In genomic region chr7:23617482-23617881, GRCh38 we compare ENCODE assay signal across 35 cellular contexts. TPM values are rescaled to one million over a fixed set of nuclear protein-coding genes. Genes with fewer than 3 reads are reported as not detected.
DNase-seq lines count a peak whose midpoint lies in the region; ATAC-seq, FAIRE-seq and TF ChIP-seq lines count a peak whose summit lies in the region.
"Had no signal": no experiment of that assay in that cellular context is flagged by ENCODE, and none has a peak within 500 bp of the region (broad histone marks: within the 10 kb centered on the region; RNA-seq: fewer than 3 reads in every experiment).

No MANE protein-coding gene starts in this region.

- peaks cover 11% of the 10 kb centered on the region for H3K36me3 ChIP-seq in SJCRH30
- H3K36me3 ChIP-seq in GM12878 (ENCODE audit: control insufficient read depth in 2 of 2, insufficient read depth in 2 of 2, low read length in 1 of 2) = peaks cover 2 to 3% of the 10 kb centered on the region in 2 experiments; a peak in 3 of 4 replicates
- H3K36me3 ChIP-seq: BE2C had no signal

- H3K27ac Mint-ChIP-seq in endothelial cell (ENCODE audit: unreplicated experiment) = no peak overlapping the region
- H3K27ac Mint-ChIP-seq in stimulated activated naive B cell treated with anti-CD40 and anti-IgM and Interleukin-4, amounts not matched to agents 10 μg/mL and 1 μg/mL and 100 μg/mL, for 72 hours = no peak overlapping the region
- H3K27ac Mint-ChIP-seq: B cell; CD14-positive monocyte; CD4-positive, alpha-beta memory T cell; CD4-positive, alpha-beta T cell; CD4-positive, CD25-positive, alpha-beta regulatory T cell; CD8-positive, alpha-beta memory T cell; CD8-positive, alpha-beta T cell had no signal

- H4K20me1 ChIP-seq in GM12878 (ENCODE audit: control insufficient read depth, insufficient read depth) = no peaks in the 10 kb centered on the region
- H4K20me1 ChIP-seq: BLaER1; BLaER1 treated with 17β-estradiol and CSF1 and Interleukin-3, amounts not matched to agents 10 nM and 100 nM had no signal

- RAD21 ChIA-PET in GM12878 (lab: Charles Lee; ENCODE audit: unreplicated experiment) = no interaction called here

- ATAC-seq in GM12878 = peak; percentile 68
- peak; percentile 50 to 60 for ATAC-seq in stimulated activated naive B cell treated with anti-CD40 and anti-IgM and Interleukin-4, amounts not matched to agents 10 μg/mL and 1 μg/mL and 100 μg/mL, for 72 hours (replicated peaks)
- ATAC-seq in HG02884 (IDR thresholded peaks at IDR 0.05; ENCODE audit: unreplicated experiment) = no peak
- ATAC-seq: A549; CD8-positive, alpha-beta T cell had no signal

- H3K79me2 ChIP-seq in GM12878 (ENCODE audit: control insufficient read depth, insufficient read depth, low read length) = peaks cover 7% of the 10 kb centered on the region

- H3K27me3 Mint-ChIP-seq in endothelial cell (ENCODE audit: unreplicated experiment) = no peaks in the 10 kb centered on the region
- no peaks in the 10 kb centered on the region for H3K27me3 Mint-ChIP-seq in stimulated activated naive B cell treated with anti-CD40 and anti-IgM and Interleukin-4, amounts not matched to agents 10 μg/mL and 1 μg/mL and 100 μg/mL, for 72 hours
- H3K27me3 Mint-ChIP-seq: B cell; CD4-positive, alpha-beta memory T cell; CD4-positive, alpha-beta T cell; CD4-positive, CD25-positive, alpha-beta regulatory T cell; CD8-positive, alpha-beta memory T cell had no signal

- TF ChIP-seq CTCF in GM12878 (IDR thresholded peaks at IDR 0.05 in 2 of 3, conservative IDR thresholded peaks at IDR 0.05 in 1 of 3; ENCODE audit: control insufficient read depth in 2 of 3, extremely low read depth in 1 of 3, insufficient read depth in 1 of 3, low read depth in 3 of 3, low read length in 3 of 3) (no peak), endothelial cell (IDR thresholded peaks at IDR 0.05; ENCODE audit: unreplicated experiment) (no peak)

- peaks cover 27% of the 10 kb centered on the region; the same call in 1 of the 2 replicates for H3K9me3 ChIP-seq in SJCRH30 (replicated peaks)
- H3K9me3 ChIP-seq in GM12878 (replicated peaks; ENCODE audit: control insufficient read depth, insufficient read depth, low read length) = peaks cover 19% of the 10 kb centered on the region
- H3K9me3 ChIP-seq: BE2C had no signal

- no peak for FAIRE-seq in GM12878 (lab: Jason Lieb, UNC)
- FAIRE-seq: A204.1, A549, D721Med had no signal

- H3K4me1 ChIP-seq in SJCRH30 (peaks cover 13% of the 10 kb centered on the region), GM12878 (ENCODE audit: control insufficient read depth, insufficient read depth, low read length) (no peaks in the 10 kb centered on the region)
- H3K4me1 ChIP-seq: A549, BE2C, BLaER1, Caco-2 had no signal

- no peak overlapping the region for H2AFZ ChIP-seq in GM12878 (ENCODE audit: control insufficient read depth, low read depth, low read length)

- H3K27me3 ChIP-seq in SJCRH30 (no peaks in the 10 kb centered on the region), GM12878 (replicated peaks in 1 of 2; ENCODE audit: control insufficient read depth in 2 of 2, insufficient read depth in 2 of 2, low read length in 1 of 2) (no peaks in the 10 kb centered on the region)
- H3K27me3 ChIP-seq: BE2C; BLaER1; BLaER1 treated with 17β-estradiol and CSF1 and Interleukin-3, amounts not matched to agents 10 nM and 100 nM had no signal

- DNase-seq in SJCRH30 = no peak
- DNase-seq in GM12878 (ENCODE audit: low read depth, low spot score) = no peak
- DNase-seq in endothelial cell (ENCODE audit: low spot score) = no peak
- DNase-seq in stimulated activated naive B cell treated with anti-CD40 and anti-IgM and Interleukin-4, amounts not matched to agents 10 μg/mL and 1 μg/mL and 100 μg/mL, for 72 hours = no peak
- DNase-seq in dermis blood vessel endothelial cell = no peak
- DNase-seq in NCI-H146 (lab: John Stamatoyannopoulos, UW) = no peak
- DNase-seq in ACHN = no peak
- DNase-seq: 8988T; AML-193; BE2C; C1 segment of cervical spinal cord; Caco-2; Calu3; CD4-positive, alpha-beta memory T cell; CD4-positive, alpha-beta T cell; CD4-positive, CD25-positive, alpha-beta regulatory T cell; CD8-positive, alpha-beta memory T cell; CD8-positive, alpha-beta T cell; COR-L47; DMS 273 treated with DMSO at 0.1 percent for 48 hours; DMS153; DMS53; DMS79; DMS79 treated with DMSO at 0.1 percent for 48 hours; DND-41 had no signal

- TF ChIP-seq EP300 in GM12878 (IDR thresholded peaks at IDR 0.05; ENCODE audit: borderline replicate concordance in 1 of 2, control insufficient read depth in 1 of 2, low read depth in 2 of 2, low read length in 2 of 2) = no peak

- CTCF ChIA-PET in GM12878 (lab: Yijun Ruan, JAX) = no interaction called here

- no peak for TF ChIP-seq POLR2A in GM12878 (IDR thresholded peaks at IDR 0.05; ENCODE audit: low read depth, low read length)

- BruUV-seq in GM12878 (replicated peaks; lab: Mats Ljungman, UMichigan) = no TSS peak

- intact Hi-C loops in GM12878 (cut with micrococcal nuclease; ENCODE audit: unreplicated experiment) = no loop called here

- no peak for TF ChIP-seq RAD21 in GM12878 (IDR thresholded peaks at IDR 0.05; ENCODE audit: insufficient read depth, low read depth, low read length)

- H3K9ac ChIP-seq in GM12878 (ENCODE audit: control insufficient read depth, insufficient read depth, low read length) = no peak overlapping the region
- H3K9ac ChIP-seq: BLaER1; BLaER1 treated with 17β-estradiol and CSF1 and Interleukin-3, amounts not matched to agents 10 nM and 100 nM had no signal

- in situ Hi-C loops in GM12878 (cut with MboI) = no loop called here
- in situ Hi-C loops in ACHN (cut with HindIII; ENCODE audit: low pct_ligation_motif_present, low pct_unique_long_range_greater_than_20kb, low sequenced_read_pairs) = no loop called here

- WGBS in GM12878 (ENCODE audit: insufficient coverage, insufficient replicate concordance, low lambda C conversion rate, missing lambda C conversion rate) = 100% methylated on average over 1 of the region's 1 CpG

- no peaks in the 10 kb centered on the region for H3K9me3 Mint-ChIP-seq in endothelial cell (ENCODE audit: unreplicated experiment)
- peaks cover 13 to 18% of the 10 kb centered on the region in 2 donors for H3K9me3 Mint-ChIP-seq in stimulated activated naive B cell treated with anti-CD40 and anti-IgM and Interleukin-4, amounts not matched to agents 10 μg/mL and 1 μg/mL and 100 μg/mL, for 72 hours

- H3K27ac ChIP-seq in SJCRH30 (peak overlapping the region; percentile 51), GM12878 (ENCODE audit: control insufficient read depth, insufficient read depth) (no peak overlapping the region)
- H3K27ac ChIP-seq: 22Rv1; A549; BLaER1; BLaER1 treated with 17β-estradiol and CSF1 and Interleukin-3, amounts not matched to agents 10 nM and 100 nM; C4-2B had no signal

- no peak overlapping the region for H3K4me3 ChIP-seq in SJCRH30
- no peak overlapping the region for H3K4me3 ChIP-seq in GM12878
- H3K4me3 ChIP-seq: A549; BLaER1; BLaER1 treated with 17β-estradiol and CSF1 and Interleukin-3, amounts not matched to agents 10 nM and 100 nM had no signal

- no peaks in the 10 kb centered on the region for H3K4me1 Mint-ChIP-seq in endothelial cell (ENCODE audit: unreplicated experiment)
- peaks cover 16 to 39% of the 10 kb centered on the region in 2 donors for H3K4me1 Mint-ChIP-seq in stimulated activated naive B cell treated with anti-CD40 and anti-IgM and Interleukin-4, amounts not matched to agents 10 μg/mL and 1 μg/mL and 100 μg/mL, for 72 hours
- H3K4me1 Mint-ChIP-seq: B cell had no signal

- no peak overlapping the region; the same call in 1 of the 2 replicates for H3K4me2 ChIP-seq in GM12878 (ENCODE audit: control insufficient read depth, insufficient read depth)
- H3K4me2 ChIP-seq: A549; BLaER1; BLaER1 treated with 17β-estradiol and CSF1 and Interleukin-3, amounts not matched to agents 10 nM and 100 nM had no signal

- SMC1A ChIA-PET in GM12878 (lab: Charles Lee; ENCODE audit: uncharacterized antibody, unreplicated experiment) = interaction anchor here (1.0 to 1.5 kb wide), 3 partner anchors 9 to 46 kb away, joined by 3 to 5 read pairs (median 4); no protein-coding TSS in a partner anchor

- POLR2A ChIA-PET in GM12878 (lab: Charles Lee) = interaction anchor here (0.7 kb wide), 2 partner anchors 82 to 1189 kb away, joined by 5 to 10 read pairs; no protein-coding TSS in a partner anchor

- H3K4me3 Mint-ChIP-seq in endothelial cell (ENCODE audit: unreplicated experiment) = peak overlapping the region; percentile 57
- H3K4me3 Mint-ChIP-seq in stimulated activated naive B cell treated with anti-CD40 and anti-IgM and Interleukin-4, amounts not matched to agents 10 μg/mL and 1 μg/mL and 100 μg/mL, for 72 hours = no peak overlapping the region
- H3K4me3 Mint-ChIP-seq: B cell; CD14-positive monocyte; CD4-positive, alpha-beta memory T cell; CD4-positive, alpha-beta T cell; CD4-positive, CD25-positive, alpha-beta regulatory T cell; CD8-positive, alpha-beta memory T cell; CD8-positive, alpha-beta T cell had no signal

- peaks cover 53% of the 10 kb centered on the region for H3K36me3 Mint-ChIP-seq in endothelial cell (ENCODE audit: low read depth, unreplicated experiment)
- H3K36me3 Mint-ChIP-seq in stimulated activated naive B cell treated with anti-CD40 and anti-IgM and Interleukin-4, amounts not matched to agents 10 μg/mL and 1 μg/mL and 100 μg/mL, for 72 hours = peaks cover 79 to 82% of the 10 kb centered on the region in 2 donors

TF ChIP-seq in GM12878, 131 proteins besides CTCF, POLR2A, EP300 and RAD21:
- no peak for TF ChIP-seq KAT2A (conservative IDR thresholded peaks at IDR 0.05; ENCODE audit: control insufficient read depth, low read depth, low read length)

RNA-seq across cellular contexts. Expression of gene CCDC126, which starts 20.3 kb away (rescaled TPM):
- total RNA-seq in SJCRH30 (2014; rRNA removed; shearing (Covaris generic)) = 14.7 and 15.0 TPM in 2 replicates
- total RNA-seq in GM12878 (2013; cell fraction: nucleolus; rRNA removed) = 26.3 and 27.5 TPM in 2 replicates
- 24.7 and 31.6 TPM in 2 replicates for total RNA-seq in GM12878 (2014; rRNA removed)
- total RNA-seq in GM12878 (2014; rRNA removed; fragmentation: Illumina TruSeq; extraction: Trizol) = 23.4 and 23.5 TPM in 2 replicates
- total RNA-seq in GM12878 (2021) = 21.7 and 21.8 TPM in 2 replicates
- 5.8 TPM for polyA plus RNA-seq in GM12878 (2011; ENCODE audit: low read depth)
- polyA plus RNA-seq in GM12878 (2011; rRNA removed) = 10.9 and 18.2 TPM in 2 replicates
- 4.5 and 6.2 TPM in 2 replicates for polyA plus RNA-seq in GM12878 (2011; cell fraction: cytosol; rRNA removed)
- polyA plus RNA-seq in GM12878 (2011; cell fraction: nucleus; rRNA removed) = 7.9 and 10.2 TPM in 2 replicates
- polyA plus RNA-seq in GM12878 (2012) = 8.7 and 12.1 TPM in 2 replicates
- 18.4 and 20.0 TPM in 2 replicates for polyA plus RNA-seq in GM12878 (2014; fragmentation: Illumina TruSeq; extraction: Trizol)
- 10 to 100 TPM; 34.3 to 49.9 TPM for polyA plus RNA-seq in GM12878 (2014; fragmentation: Nextera tagmentation; extraction: Ambion mirVana)
- 17.2 and 22.9 TPM in 2 replicates for polyA plus RNA-seq in GM12878 (2014; rRNA removed)
- polyA plus RNA-seq in GM12878 (2016; fragmentation: Nextera tagmentation; extraction: Ambion mirVana) = 10 to 100 TPM; 32.7 to 38.7 TPM
- polyA minus RNA-seq in GM12878 (2011; rRNA and poly(A)+ RNA removed) = 7.5 and 13.4 TPM in 2 replicates
- 6.1 TPM in 2 replicates for polyA minus RNA-seq in GM12878 (2011; cell fraction: cytosol; rRNA and poly(A)+ RNA removed)
- polyA minus RNA-seq in GM12878 (2011; cell fraction: nucleus; rRNA and poly(A)+ RNA removed) = 13.3 and 23.3 TPM in 2 replicates
- total RNA-seq in endothelial cell (ENCODE audit: unreplicated experiment) = 10.2 TPM
- total RNA-seq in dermis blood vessel endothelial cell = 17.3 and 28.2 TPM in 2 replicates
